ENCODE assay signal across 30 cellular contexts in genomic region chr22:22796729-22797128, GRCh38.
"Had no signal": no experiment of that assay in that cellular context is flagged by ENCODE, and none has a peak within 500 bp of the region (broad histone marks: within the 10 kb centered on the region; RNA-seq: fewer than 3 reads in every experiment).

No MANE protein-coding gene starts in this region.

- H3K27ac Mint-ChIP-seq: activated CD4-positive, alpha-beta memory T cell treated with anti-CD3 and anti-CD28 coated beads, Interleukin-2, amount 10 ng/mL, durations not matched to agents 7 days and 5 days; activated CD4-positive, alpha-beta T cell treated with anti-CD3 and anti-CD28 coated beads, Interleukin-2, amount 10 ng/mL, durations not matched to agents 7 days and 5 days; activated naive CD4-positive, alpha-beta T cell treated with anti-CD3 and anti-CD28 coated beads, Interleukin-2, amount 10 ng/mL, durations not matched to agents 7 days and 5 days; activated naive CD4-positive, alpha-beta T cell treated with anti-CD3 and anti-CD28 coated beads, Interleukin-2, amount 50 U/mL, for 72 hours; activated naive CD8-positive, alpha-beta T cell treated with anti-CD3 and anti-CD28 coated beads, Interleukin-2, amount 10 ng/mL, durations not matched to agents 7 days and 5 days; activated T-cell treated with anti-CD3 and anti-CD28 coated beads, Interleukin-2, amount 50 U/mL, for 24 hours; activated T-cell treated with anti-CD3 and anti-CD28 coated beads, Interleukin-2, amount 50 U/mL, for 72 hours; endodermal cell; T-helper 1 cell treated with Interleukin-12 subunit alpha and Interleukin-12 subunit beta and Interleukin-4 antibody, amounts not matched to agents 30 μg/mL and 1 μg/mL, for 36 hours; T-helper 2 cell treated with Interferon-gamma antibody and Interleukin-4, amounts not matched to agents 5 μg/mL and 100 μg/mL, for 36 hours had no signal

- H3K36me3 Mint-ChIP-seq: activated naive CD4-positive, alpha-beta T cell treated with anti-CD3 and anti-CD28 coated beads, Interleukin-2, amount 10 ng/mL, durations not matched to agents 7 days and 5 days; activated naive CD4-positive, alpha-beta T cell treated with anti-CD3 and anti-CD28 coated beads, Interleukin-2, amount 50 U/mL, for 72 hours; activated naive CD8-positive, alpha-beta T cell treated with anti-CD3 and anti-CD28 coated beads, Interleukin-2, amount 10 ng/mL, durations not matched to agents 7 days and 5 days had no signal

- H3K4me1 ChIP-seq: body of pancreas, colonic mucosa, esophagus squamous epithelium, gastroesophageal sphincter, heart right ventricle had no signal

- H3K9me3 Mint-ChIP-seq: activated CD4-positive, alpha-beta memory T cell treated with anti-CD3 and anti-CD28 coated beads, Interleukin-2, amount 10 ng/mL, durations not matched to agents 7 days and 5 days; activated CD4-positive, alpha-beta T cell treated with anti-CD3 and anti-CD28 coated beads, Interleukin-2, amount 10 ng/mL, durations not matched to agents 7 days and 5 days; activated naive CD4-positive, alpha-beta T cell treated with anti-CD3 and anti-CD28 coated beads, Interleukin-2, amount 10 ng/mL, durations not matched to agents 7 days and 5 days; activated naive CD4-positive, alpha-beta T cell treated with anti-CD3 and anti-CD28 coated beads, Interleukin-2, amount 50 U/mL, for 72 hours; activated naive CD8-positive, alpha-beta T cell treated with anti-CD3 and anti-CD28 coated beads, Interleukin-2, amount 10 ng/mL, durations not matched to agents 7 days and 5 days; activated T-cell treated with anti-CD3 and anti-CD28 coated beads, Interleukin-2, amount 50 U/mL, for 24 hours; activated T-cell treated with anti-CD3 and anti-CD28 coated beads, Interleukin-2, amount 50 U/mL, for 72 hours; endodermal cell; T-cell; T-helper 1 cell treated with Interleukin-12 subunit alpha and Interleukin-12 subunit beta and Interleukin-4 antibody, amounts not matched to agents 30 μg/mL and 1 μg/mL, for 36 hours; T-helper 2 cell treated with Interferon-gamma antibody and Interleukin-4, amounts not matched to agents 5 μg/mL and 100 μg/mL, for 36 hours had no signal

- H3K4me2 ChIP-seq: hepatocyte had no signal

- H3K4me1 Mint-ChIP-seq: activated naive CD4-positive, alpha-beta T cell treated with anti-CD3 and anti-CD28 coated beads, Interleukin-2, amount 10 ng/mL, durations not matched to agents 7 days and 5 days; activated naive CD8-positive, alpha-beta T cell treated with anti-CD3 and anti-CD28 coated beads, Interleukin-2, amount 10 ng/mL, durations not matched to agents 7 days and 5 days; endodermal cell had no signal

- H3K27me3 Mint-ChIP-seq: activated T-cell treated with anti-CD3 and anti-CD28 coated beads, Interleukin-2, amount 50 U/mL, for 24 hours; T-cell had no signal

- ATAC-seq: activated naive CD4-positive, alpha-beta T cell treated with anti-CD3 and anti-CD28 coated beads, Interleukin-2, amount 50 U/mL, for 72 hours; activated T-cell treated with anti-CD3 and anti-CD28 coated beads, Interleukin-2, amount 50 U/mL, for 72 hours; body of pancreas; gastroesophageal sphincter; heart right ventricle; T-cell had no signal

- DNase-seq: activated CD4-positive, alpha-beta memory T cell treated with anti-CD3 and anti-CD28 coated beads, Interleukin-2, amount 10 ng/mL, durations not matched to agents 7 days and 5 days; activated CD4-positive, alpha-beta T cell treated with anti-CD3 and anti-CD28 coated beads for 1 hour; activated CD4-positive, alpha-beta T cell treated with anti-CD3 and anti-CD28 coated beads for 4 hours; activated CD4-positive, alpha-beta T cell treated with anti-CD3 and anti-CD28 coated beads, Interleukin-2, amount 10 ng/mL, durations not matched to agents 7 days and 5 days; activated CD4-positive, alpha-beta T cell treated with anti-CD3 and anti-CD28 coated beads, Interleukin-2, amount 50 U/mL, for 4 hours; activated CD8-positive, alpha-beta memory T cell treated with anti-CD3 and anti-CD28 coated beads, Interleukin-2, amount 50 U/mL, for 48 hours; activated gamma-delta T cell; activated naive CD4-positive, alpha-beta T cell; activated naive CD4-positive, alpha-beta T cell treated with anti-CD3 and anti-CD28 coated beads, Interleukin-2, amount 10 ng/mL, durations not matched to agents 7 days and 5 days; activated naive CD8-positive, alpha-beta T cell treated with anti-CD3 and anti-CD28 coated beads, Interleukin-2, amount 10 ng/mL, durations not matched to agents 7 days and 5 days; activated T-cell treated with anti-CD3 and anti-CD28 coated beads for 4 hours; activated T-cell treated with anti-CD3 and anti-CD28 coated beads, Interleukin-2, amount 50 U/mL, for 24 hours; activated T-cell treated with anti-CD3 and anti-CD28 coated beads, Interleukin-2, amount 50 U/mL, for 72 hours; body of pancreas; caudate nucleus; cerebellar nuclear complex; colonic mucosa; effector CD8-positive, alpha-beta T cell; endodermal cell; erythroblast; esophagus squamous epithelium; foreskin melanocyte; heart right ventricle; T-cell; T1000 had no signal

- H3K27ac ChIP-seq: body of pancreas, colonic mucosa, esophagus squamous epithelium, gastroesophageal sphincter, heart right ventricle, hepatocyte had no signal

- H3K9me3 ChIP-seq: body of pancreas, colonic mucosa, esophagus squamous epithelium, gastroesophageal sphincter, heart right ventricle had no signal

- H3K27me3 ChIP-seq: body of pancreas, colonic mucosa, hepatocyte had no signal

- H2AFZ ChIP-seq: hepatocyte had no signal

- H3K4me3 Mint-ChIP-seq: activated CD4-positive, alpha-beta memory T cell treated with anti-CD3 and anti-CD28 coated beads, Interleukin-2, amount 10 ng/mL, durations not matched to agents 7 days and 5 days; activated CD4-positive, alpha-beta T cell treated with anti-CD3 and anti-CD28 coated beads, Interleukin-2, amount 10 ng/mL, durations not matched to agents 7 days and 5 days; activated naive CD4-positive, alpha-beta T cell treated with anti-CD3 and anti-CD28 coated beads, Interleukin-2, amount 10 ng/mL, durations not matched to agents 7 days and 5 days; activated naive CD8-positive, alpha-beta T cell treated with anti-CD3 and anti-CD28 coated beads, Interleukin-2, amount 10 ng/mL, durations not matched to agents 7 days and 5 days; activated T-cell treated with anti-CD3 and anti-CD28 coated beads, Interleukin-2, amount 50 U/mL, for 24 hours; activated T-cell treated with anti-CD3 and anti-CD28 coated beads, Interleukin-2, amount 50 U/mL, for 72 hours; endodermal cell; T-cell; T-helper 1 cell treated with Interleukin-12 subunit alpha and Interleukin-12 subunit beta and Interleukin-4 antibody, amounts not matched to agents 30 μg/mL and 1 μg/mL, for 36 hours; T-helper 2 cell treated with Interferon-gamma antibody and Interleukin-4, amounts not matched to agents 5 μg/mL and 100 μg/mL, for 36 hours had no signal

- H3K4me3 ChIP-seq: body of pancreas, colonic mucosa, esophagus squamous epithelium, gastroesophageal sphincter, heart right ventricle, hepatocyte had no signal

- H3K36me3 ChIP-seq: colonic mucosa, esophagus squamous epithelium, gastroesophageal sphincter, heart right ventricle had no signal
